In genomic region chr5:178854284-178854683, GRCh38 we compare ENCODE assay signal across 20 cellular contexts. TPM values are rescaled to one million over a fixed set of nuclear protein-coding genes. Genes with fewer than 3 reads are reported as not detected.
DNase-seq lines count a peak whose midpoint lies in the region; ATAC-seq, FAIRE-seq and TF ChIP-seq lines count a peak whose summit lies in the region.
"Had no signal": no experiment of that assay in that cellular context is flagged by ENCODE, and none has a peak within 500 bp of the region (broad histone marks: within the 10 kb centered on the region; RNA-seq: fewer than 3 reads in every experiment).

No MANE protein-coding gene starts in this region.

- no peak overlapping the region for H3K4ac ChIP-seq in mesendoderm (ENCODE audit: low read depth, low read length)

- H2AFZ ChIP-seq in K562 (ENCODE audit: low read depth, low read length) (no peak overlapping the region), MM.1S (ENCODE audit: low read length) (no peak overlapping the region)

- H3K56ac ChIP-seq in mesendoderm (ENCODE audit: low read length), result no peak overlapping the region

- in situ Hi-C loops in K562 (cut with MboI), result no loop called here

- TF ChIP-seq EP300 in K562 (IDR thresholded peaks at IDR 0.05; ENCODE audit: low read length), result peak; percentile 33; the same call in 1 of the 2 replicates

- H4K8ac ChIP-seq in mesendoderm (ENCODE audit: low read depth, low read length), result no peak overlapping the region

- H3K4me3 ChIP-seq in K562 (no peak overlapping the region), mesendoderm (ENCODE audit: low read length) (no peak overlapping the region), SJCRH30 (no peak overlapping the region), MM.1S (ENCODE audit: low read length) (no peak overlapping the region)
- H3K4me3 ChIP-seq: A549 had no signal

- TF ChIP-seq CTCF in K562 (IDR thresholded peaks at IDR 0.05 in 2 of 3, conservative IDR thresholded peaks at IDR 0.05 in 1 of 3; ENCODE audit: insufficient read depth in 2 of 3, low read depth in 1 of 3, low read length in 3 of 3) (no peak), MM.1S (IDR thresholded peaks at IDR 0.05; ENCODE audit: low read length) (no peak)

- no peak overlapping the region for H3K27ac ChIP-seq in K562 (ENCODE audit: extremely low read depth, low read depth, low read length)
- no peak overlapping the region for H3K27ac ChIP-seq in mesendoderm (ENCODE audit: low read depth, low read length)
- H3K27ac ChIP-seq in SJCRH30, result no peak overlapping the region
- H3K27ac ChIP-seq in MM.1S (ENCODE audit: low read length), result no peak overlapping the region
- H3K27ac ChIP-seq: A549 had no signal

- H4K5ac ChIP-seq in mesendoderm (ENCODE audit: low read length), result no peak overlapping the region

- H2BK5ac ChIP-seq in mesendoderm (ENCODE audit: low read length), result no peak overlapping the region

- TF ChIP-seq POLR2A in K562 (conservative IDR thresholded peaks at IDR 0.05), result no peak

- no peaks in the 10 kb centered on the region for H3K9me3 ChIP-seq in K562 (replicated peaks; ENCODE audit: control insufficient read depth, insufficient read depth, low read depth, low read length)
- no peaks in the 10 kb centered on the region; the same call in 1 of the 2 replicates for H3K9me3 ChIP-seq in SJCRH30 (replicated peaks)
- H3K9me3 ChIP-seq in MM.1S (replicated peaks; ENCODE audit: insufficient read depth, low read length), result no peaks in the 10 kb centered on the region
- H3K9me3 ChIP-seq: Caco-2 had no signal

- DNase-seq in ELF-1 (ENCODE audit: low read depth, low spot score) (peak; percentile 9), SK-N-DZ (ENCODE audit: low spot score) (peak; percentile 50), K562 (ENCODE audit: extremely low read depth in 1 of 4, low spot score in 3 of 4) (peak in 1 of 4 experiments; percentile 48), mesendoderm (peak; percentile 14), AG20443 (ENCODE audit: low spot score) (no peak), SJCRH30 (no peak), MM.1S (no peak)
- DNase-seq: 8988T; ACHN; C1 segment of cervical spinal cord; Caco-2; CD4-positive, alpha-beta memory T cell; DMS79; EL; GF-D8; H7; HCEC 1CT had no signal

- H3K4me1 ChIP-seq in K562 (replicated peaks in 1 of 2; ENCODE audit: control insufficient read depth in 2 of 2, insufficient read depth in 2 of 2, low read length in 2 of 2) (peaks cover 4 to 6% of the 10 kb centered on the region in 2 experiments; a peak in 3 of 5 replicates), mesendoderm (ENCODE audit: control insufficient read depth, low read depth, low read length) (peaks cover 2% of the 10 kb centered on the region), SJCRH30 (0 out of 2 replicates have a peak, but pooled peaks cover 4% of the 10 kb centered on the region), MM.1S (ENCODE audit: low read length) (no peaks in the 10 kb centered on the region)
- H3K4me1 ChIP-seq: A549, Caco-2 had no signal

- H3K79me2 ChIP-seq in K562 (ENCODE audit: control insufficient read depth, insufficient read depth, low read length) (no peaks in the 10 kb centered on the region), mesendoderm (ENCODE audit: control insufficient read depth, insufficient read depth, low read length) (no peaks in the 10 kb centered on the region), MM.1S (ENCODE audit: low read length) (no peaks in the 10 kb centered on the region)

- H3K4me2 ChIP-seq in K562 (ENCODE audit: insufficient read depth, low read length) (peak overlapping the region; percentile 57), mesendoderm (ENCODE audit: low read length) (no peak overlapping the region), MM.1S (ENCODE audit: low read depth, low read length) (no peak overlapping the region)
- H3K4me2 ChIP-seq: A549 had no signal

- no peaks in the 10 kb centered on the region for H3K79me1 ChIP-seq in mesendoderm (ENCODE audit: low read length)

- CTCF ChIA-PET in K562 (lab: Yijun Ruan, JAX; ENCODE audit: low intra/inter-chr PET ratio), result no interaction called here

- TF ChIP-seq RAD21 in K562 (CRISPR knock-in tag; conservative IDR thresholded peaks at IDR 0.05 in 1 of 2, IDR thresholded peaks at IDR 0.05 in 1 of 2), result no peak

- no peak overlapping the region for H2BK15ac ChIP-seq in mesendoderm (replicated peaks; ENCODE audit: low read depth)

- no peak overlapping the region for H3K23ac ChIP-seq in mesendoderm (ENCODE audit: low read length)

- H3K18ac ChIP-seq in mesendoderm (ENCODE audit: low read length), result no peak overlapping the region

- H3K9me2 ChIP-seq in MM.1S (replicated peaks; ENCODE audit: insufficient read depth, low read length), result no peaks in the 10 kb centered on the region

- no peaks in the 10 kb centered on the region for H3F3A ChIP-seq in MM.1S (ENCODE audit: insufficient read depth, low read length)

- intact Hi-C loops in K562 (cut with micrococcal nuclease), result no loop called here

- no peak for FAIRE-seq in K562 (lab: Jason Lieb, UNC)
- FAIRE-seq: A549, GM12891, H1 had no signal

- POLR2A ChIA-PET in K562 (lab: Yijun Ruan, JAX), result no interaction called here

- H3K36me3 ChIP-seq in K562 (ENCODE audit: control insufficient read depth, insufficient read depth, low read length) (no peaks in the 10 kb centered on the region), mesendoderm (ENCODE audit: control insufficient read depth, insufficient read depth, low read length) (no peaks in the 10 kb centered on the region), SJCRH30 (no peaks in the 10 kb centered on the region), MM.1S (replicated peaks; ENCODE audit: insufficient read depth, low read length) (no peaks in the 10 kb centered on the region)

- peak; percentile 90 for ATAC-seq in K562
- ATAC-seq: A549 had no signal

- H2AK5ac ChIP-seq in mesendoderm (ENCODE audit: low read length), result no peak overlapping the region

- H3K27me3 ChIP-seq in K562 (ENCODE audit: control insufficient read depth in 2 of 2, insufficient read depth in 2 of 2, low read length in 2 of 2) (peaks cover 3 to 27% of the 10 kb centered on the region in 2 experiments; a peak in 4 of 5 replicates), mesendoderm (ENCODE audit: insufficient read depth, low read length, poor library complexity) (no peaks in the 10 kb centered on the region), SJCRH30 (no peaks in the 10 kb centered on the region), MM.1S (replicated peaks; ENCODE audit: insufficient read depth, low read length) (0 out of 2 replicates have a peak, but pooled peaks cover 4% of the 10 kb centered on the region)

- no peaks in the 10 kb centered on the region for H4K20me1 ChIP-seq in K562 (replicated peaks; ENCODE audit: control insufficient read depth, insufficient read depth, low read length)
- H4K20me1 ChIP-seq in MM.1S (ENCODE audit: insufficient read depth, low read length), result no peaks in the 10 kb centered on the region

- H3K9ac ChIP-seq in K562 (ENCODE audit: insufficient read depth in 1 of 2, low read depth in 2 of 2, low read length in 2 of 2) (no peak overlapping the region), mesendoderm (ENCODE audit: low read length) (no peak overlapping the region), MM.1S (ENCODE audit: low read length) (no peak overlapping the region)

- no TSS peak for BruUV-seq in K562 (replicated peaks; lab: Mats Ljungman, UMichigan)

- H3K9me1 ChIP-seq in K562 (ENCODE audit: control insufficient read depth, insufficient read depth, low read length), result no peaks in the 10 kb centered on the region

- H2BK120ac ChIP-seq in mesendoderm (ENCODE audit: low read depth, low read length), result no peak overlapping the region

- 0% methylated on average over 5 of the region's 5 CpGs for WGBS in K562 (ENCODE audit: insufficient coverage, low coverage, missing lambda C conversion rate)
- WGBS in mesendoderm (ENCODE audit: extremely low coverage, insufficient coverage, low lambda C conversion rate), result no CpG with 5 or more reads among the region's 5 CpGs

RNA-seq across cellular contexts. Expression of gene ZNF354B, which starts 5.5 kb away (rescaled TPM):
- 16.7 and 20.3 TPM in 2 replicates for polyA plus RNA-seq in SK-N-DZ (2014; cell fraction: cytosol; rRNA removed)
- 50.7 and 73.3 TPM in 2 replicates for polyA plus RNA-seq in SK-N-DZ (2014; cell fraction: nucleus; rRNA removed)
- total RNA-seq in K562 (2011; cell fraction: chromatin; rRNA removed; ENCODE audit: low replicate concordance), result 16.5 and 44.5 TPM in 2 replicates
- 10.0 and 16.6 TPM in 2 replicates for total RNA-seq in K562 (2011; cell fraction: nucleolus; rRNA removed)
- total RNA-seq in K562 (2011; cell fraction: nucleoplasm; rRNA removed), result 18.1 and 19.9 TPM in 2 replicates
- total RNA-seq in K562 (2014; rRNA removed) (7.1 and 9.2 TPM in 2 replicates), K562 (2014; rRNA removed; fragmentation: Illumina TruSeq; extraction: Trizol) (10.0 and 14.3 TPM in 2 replicates), K562 (2015; rRNA removed; fragmentation: Illumina TruSeq; extraction: Trizol) (13.8 and 14.2 TPM in 2 replicates), K562 (2021) (9.5 and 11.2 TPM in 2 replicates)
- polyA plus RNA-seq in K562 (2011; rRNA removed) (16.4 and 18.3 TPM in 2 replicates), K562 (2014; fragmentation: Illumina TruSeq; extraction: Trizol) (10.7 and 13.3 TPM in 2 replicates), K562 (2014; fragmentation: Nextera tagmentation; extraction: Ambion mirVana) (1 to 10 TPM; 1.8 to 2.0 TPM), K562 (2014; rRNA removed) (15.6 and 16.2 TPM in 2 replicates)
- polyA plus RNA-seq in K562 (2011; cell fraction: cytosol; rRNA removed), result 5.2 and 6.9 TPM in 2 replicates
- polyA plus RNA-seq in K562 (2011; cell fraction: nucleus; rRNA removed), result 27.2 and 34.4 TPM in 2 replicates
- polyA plus RNA-seq in K562 (2012), result 6.6 and 16.5 TPM in 2 replicates
- 9.4 and 9.8 TPM in 2 replicates for polyA minus RNA-seq in K562 (2011; rRNA and poly(A)+ RNA removed)
- 2.3 and 4.6 TPM in 2 replicates for polyA minus RNA-seq in K562 (2011; cell fraction: cytosol; rRNA and poly(A)+ RNA removed)
- 12.4 and 15.2 TPM in 2 replicates for polyA minus RNA-seq in K562 (2011; cell fraction: nucleus; rRNA and poly(A)+ RNA removed)
- polyA plus RNA-seq in mesendoderm (2013, experiment 1 of 2), result 5.0 TPM
- polyA plus RNA-seq in mesendoderm (2013, experiment 2 of 2), result 4.6 TPM
- 14.0 and 16.9 TPM in 2 replicates for total RNA-seq in SJCRH30 (2014; rRNA removed; shearing (Covaris generic))

RNA-seq across cellular contexts. Expression of gene ZFP2, which starts 41.4 kb away (rescaled TPM):
- 2.0 and 2.2 TPM in 2 replicates for polyA plus RNA-seq in SK-N-DZ (2014; cell fraction: cytosol; rRNA removed)
- 1.3 and 3.8 TPM in 2 replicates for polyA plus RNA-seq in SK-N-DZ (2014; cell fraction: nucleus; rRNA removed)
- total RNA-seq in K562 (2011; cell fraction: chromatin; rRNA removed; ENCODE audit: low replicate concordance), result 0.21 TPM in 1 of 2 replicates, not detected in the other
- total RNA-seq in K562 (2011; cell fraction: nucleolus; rRNA removed), result 0.26 TPM in 1 of 2 replicates, not detected in the other
- total RNA-seq in K562 (2011; cell fraction: nucleoplasm; rRNA removed), result not detected in 2 replicates
- total RNA-seq in K562 (2014; rRNA removed) (0.16 TPM in 1 of 2 replicates, not detected in the other), K562 (2014; rRNA removed; fragmentation: Illumina TruSeq; extraction: Trizol) (not detected in 2 replicates), K562 (2015; rRNA removed; fragmentation: Illumina TruSeq; extraction: Trizol) (0.07 TPM in 1 of 2 replicates, not detected in the other), K562 (2021) (not detected in 2 replicates)
- polyA plus RNA-seq in K562 (2011; rRNA removed) (0.07 and 0.13 TPM in 2 replicates), K562 (2014; fragmentation: Illumina TruSeq; extraction: Trizol) (not detected in 2 replicates), K562 (2014; fragmentation: Nextera tagmentation; extraction: Ambion mirVana) (not detected), K562 (2014; rRNA removed) (not detected in 2 replicates)
- 0.03 TPM in 1 of 2 replicates, not detected in the other for polyA plus RNA-seq in K562 (2011; cell fraction: cytosol; rRNA removed)
- polyA plus RNA-seq in K562 (2011; cell fraction: nucleus; rRNA removed), result not detected in 2 replicates
- 0.05 and 0.25 TPM in 2 replicates for polyA plus RNA-seq in K562 (2012)
- not detected in 2 replicates for polyA minus RNA-seq in K562 (2011; rRNA and poly(A)+ RNA removed)
- not detected in 2 replicates for polyA minus RNA-seq in K562 (2011; cell fraction: cytosol; rRNA and poly(A)+ RNA removed)
- not detected in 2 replicates for polyA minus RNA-seq in K562 (2011; cell fraction: nucleus; rRNA and poly(A)+ RNA removed)
- polyA plus RNA-seq in mesendoderm (2013, experiment 1 of 2), result 0.21 TPM
- polyA plus RNA-seq in mesendoderm (2013, experiment 2 of 2), result 0.15 TPM
- 0.23 and 0.28 TPM in 2 replicates for total RNA-seq in SJCRH30 (2014; rRNA removed; shearing (Covaris generic))

Comparison
In these comparisons a context has a peak if more than half of its experiments do, and no peak if none do; other contexts are left out.
1. DNase-seq: peak in ELF-1 (single experiment), SK-N-DZ (single experiment) and mesendoderm (single experiment); none in AG20443 (single experiment), SJCRH30 (0 of 2) and MM.1S (single experiment).